1 cellular context compared by ENCODE assay signal in the genomic region with DNA sequence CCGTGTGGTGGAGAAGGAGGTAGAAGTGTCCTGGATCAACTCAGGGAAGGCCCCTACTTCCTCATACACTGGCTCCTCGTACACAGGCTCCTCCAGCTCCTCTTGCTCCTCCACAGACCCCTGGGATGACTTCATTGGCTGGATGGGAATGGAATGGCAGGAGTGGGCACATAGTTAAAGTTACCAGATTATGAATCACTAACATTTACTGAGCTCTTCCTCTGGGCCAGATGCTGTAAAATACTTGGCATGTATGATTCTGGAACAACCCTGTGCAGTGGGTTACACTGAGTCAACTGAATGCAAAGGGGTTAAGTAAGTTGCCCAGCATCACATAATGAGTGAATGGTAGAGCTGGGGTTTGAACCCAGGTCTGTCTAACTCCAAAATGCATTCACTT.
TF ChIP-seq lines count a peak whose summit lies in the region.

No MANE protein-coding gene starts in this region.

TF ChIP-seq in IMR-90, 13 proteins besides CTCF, POLR2A, EP300 and RAD21 (continued from another document):
- TF ChIP-seq, protein P1, sequence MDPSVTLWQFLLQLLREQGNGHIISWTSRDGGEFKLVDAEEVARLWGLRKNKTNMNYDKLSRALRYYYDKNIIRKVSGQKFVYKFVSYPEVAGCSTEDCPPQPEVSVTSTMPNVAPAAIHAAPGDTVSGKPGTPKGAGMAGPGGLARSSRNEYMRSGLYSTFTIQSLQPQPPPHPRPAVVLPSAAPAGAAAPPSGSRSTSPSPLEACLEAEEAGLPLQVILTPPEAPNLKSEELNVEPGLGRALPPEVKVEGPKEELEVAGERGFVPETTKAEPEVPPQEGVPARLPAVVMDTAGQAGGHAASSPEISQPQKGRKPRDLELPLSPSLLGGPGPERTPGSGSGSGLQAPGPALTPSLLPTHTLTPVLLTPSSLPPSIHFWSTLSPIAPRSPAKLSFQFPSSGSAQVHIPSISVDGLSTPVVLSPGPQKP (IDR thresholded peaks at IDR 0.05; ENCODE audit: borderline replicate concordance, low read depth, low read length) = no peak
- TF ChIP-seq CHD1 (IDR thresholded peaks at IDR 0.05; ENCODE audit: low read depth, low read length) (no peak), RFX5 (IDR thresholded peaks at IDR 0.05; ENCODE audit: low read depth, low read length) (no peak), NFE2L2 (IDR thresholded peaks at IDR 0.05; ENCODE audit: low read depth, low read length) (no peak), MXI1 (IDR thresholded peaks at IDR 0.05; ENCODE audit: borderline replicate concordance, low read depth, low read length) (no peak), CEBPB (IDR thresholded peaks at IDR 0.05; ENCODE audit: low read depth, low read length) (no peak), RCOR1 (IDR thresholded peaks at IDR 0.05; ENCODE audit: insufficient replicate concordance, low read length) (peak; percentile 53)
- TF ChIP-seq, protein P2, sequence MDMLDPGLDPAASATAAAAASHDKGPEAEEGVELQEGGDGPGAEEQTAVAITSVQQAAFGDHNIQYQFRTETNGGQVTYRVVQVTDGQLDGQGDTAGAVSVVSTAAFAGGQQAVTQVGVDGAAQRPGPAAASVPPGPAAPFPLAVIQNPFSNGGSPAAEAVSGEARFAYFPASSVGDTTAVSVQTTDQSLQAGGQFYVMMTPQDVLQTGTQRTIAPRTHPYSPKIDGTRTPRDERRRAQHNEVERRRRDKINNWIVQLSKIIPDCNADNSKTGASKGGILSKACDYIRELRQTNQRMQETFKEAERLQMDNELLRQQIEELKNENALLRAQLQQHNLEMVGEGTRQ (IDR thresholded peaks at IDR 0.05; ENCODE audit: low read depth, low read length) = no peak
